In genomic region chr14:24365600-24366374, GRCh38 we compare ENCODE assay signal across 8 cellular contexts. TPM values are rescaled to one million over a fixed set of nuclear protein-coding genes. Genes with fewer than 3 reads are reported as not detected.
DNase-seq lines count a peak whose midpoint lies in the region; FAIRE-seq and TF ChIP-seq lines count a peak whose summit lies in the region.

No MANE protein-coding gene starts in this region.

- peaks cover 0 to 32% (median 20%) of the 10 kb centered on the region in 4 donors for H3K4me1 ChIP-seq in tibial artery

- peaks cover 0 to 4% (median 0%) of the 10 kb centered on the region in 3 donors for H3K36me3 ChIP-seq in tibial artery

- peak overlapping the region; percentile 97 to 98 for H3K27ac ChIP-seq in tibial artery

- peak overlapping the region; percentile 0 for H3K27ac Mint-ChIP-seq in activated naive CD8-positive, alpha-beta T cell treated with anti-CD3 and anti-CD28 coated beads for 36 hours
- peak overlapping the region; percentile 100 for H3K27ac Mint-ChIP-seq in osteocyte (ENCODE audit: unreplicated experiment)

- no peaks in the 10 kb centered on the region for H3K27me3 ChIP-seq in tibial artery

- TF ChIP-seq CTCF in AG09309 (IDR thresholded peaks at IDR 0.05; ENCODE audit: control insufficient read depth, insufficient read depth, low read depth, low read length, missing control alignments) (peak; percentile 93), LNCaP clone FGC (IDR thresholded peaks at IDR 0.05; ENCODE audit: control insufficient read depth, extremely low read depth, insufficient read depth) (peak; percentile 67), osteocyte (IDR thresholded peaks at IDR 0.05) (peak; percentile 95), tibial artery (IDR thresholded peaks at IDR 0.05) (peak; percentile 85 to 87)

- H3K36me3 Mint-ChIP-seq in activated naive CD8-positive, alpha-beta T cell treated with anti-CD3 and anti-CD28 coated beads for 36 hours: no peaks in the 10 kb centered on the region
- no peaks in the 10 kb centered on the region for H3K36me3 Mint-ChIP-seq in osteocyte (ENCODE audit: unreplicated experiment)

- H3K4me3 ChIP-seq in AG09309 (ENCODE audit: control insufficient read depth, low read depth, low read length) (peak overlapping the region; percentile 52), LNCaP clone FGC (ENCODE audit: low read depth, low read length) (peak overlapping the region; percentile 44), tibial artery (peak overlapping the region; percentile 74 to 84)

- peak; percentile 80 for FAIRE-seq in GM19239 (lab: Jason Lieb, UNC)

- DNase-seq in AG09309 (ENCODE audit: low read depth) (peak; percentile 67), GM19239 (ENCODE audit: insufficient read length, low spot score) (peak; percentile 58), LNCaP clone FGC (ENCODE audit: low read depth) (peak; percentile 55), SK-MEL-5 (ENCODE audit: low read depth, low spot score) (peak; percentile 87), glomerular visceral epithelial cell (ENCODE audit: extremely low spot score) (peak; percentile 72), osteocyte (ENCODE audit: extremely low spot score, unreplicated experiment) (peak; percentile 95), tibial artery (peak; percentile 86 to 93)
- DNase-seq in activated naive CD8-positive, alpha-beta T cell treated with anti-CD3 and anti-CD28 coated beads for 36 hours: peak; percentile 78

- no peaks in the 10 kb centered on the region for H3K9me3 Mint-ChIP-seq in activated naive CD8-positive, alpha-beta T cell treated with anti-CD3 and anti-CD28 coated beads for 36 hours
- H3K9me3 Mint-ChIP-seq in osteocyte (ENCODE audit: unreplicated experiment): no peaks in the 10 kb centered on the region

- H3K9me3 ChIP-seq in tibial artery: no peaks in the 10 kb centered on the region

- H3K4me3 Mint-ChIP-seq in activated naive CD8-positive, alpha-beta T cell treated with anti-CD3 and anti-CD28 coated beads for 36 hours: peak overlapping the region; percentile 67
- H3K4me3 Mint-ChIP-seq in osteocyte (ENCODE audit: unreplicated experiment): peak overlapping the region; percentile 95

- peaks cover 27% of the 10 kb centered on the region for H3K4me1 Mint-ChIP-seq in activated naive CD8-positive, alpha-beta T cell treated with anti-CD3 and anti-CD28 coated beads for 36 hours
- peaks cover 32% of the 10 kb centered on the region for H3K4me1 Mint-ChIP-seq in osteocyte (ENCODE audit: unreplicated experiment)

- peaks cover 61% of the 10 kb centered on the region for H3K27me3 Mint-ChIP-seq in activated naive CD8-positive, alpha-beta T cell treated with anti-CD3 and anti-CD28 coated beads for 36 hours
- no peaks in the 10 kb centered on the region for H3K27me3 Mint-ChIP-seq in osteocyte (ENCODE audit: unreplicated experiment)

- intact Hi-C loops in tibial artery (cut with DNase I; ENCODE audit: low total_unique reads): loop anchor here (2.0 kb wide), 1 partner anchor 65 kb away; no protein-coding TSS in a partner anchor

- in situ Hi-C loops in SK-MEL-5 (cut with HindIII; ENCODE audit: low pct_unique_long_range_greater_than_20kb, low sequenced_read_pairs): no loop called here

RNA-seq across cellular contexts. Expression of gene NFATC4, which starts 2.2 kb away (rescaled TPM):
- 0.05 and 0.53 TPM in 2 replicates for total RNA-seq in SK-MEL-5 (2014; rRNA removed; shearing (Covaris generic))
- polyA plus RNA-seq in SK-MEL-5 (2015; cell fraction: cytosol; rRNA removed): 0.10 TPM in 1 of 2 replicates, not detected in the other
- polyA plus RNA-seq in SK-MEL-5 (2015; cell fraction: nucleus; rRNA removed): 1.5 and 4.5 TPM in 2 replicates
- 1 to 10 TPM in 1 of 2 experiments, under 1 TPM in 1; 0.54 to 1.1 TPM for total RNA-seq in activated naive CD8-positive, alpha-beta T cell treated with anti-CD3 and anti-CD28 coated beads for 36 hours
- 197 and 223 TPM in 2 replicates for total RNA-seq in osteocyte

RNA-seq across cellular contexts. Expression of gene RIPK3, which starts 26.0 kb away (rescaled TPM):
- not detected in 2 replicates for total RNA-seq in SK-MEL-5 (2014; rRNA removed; shearing (Covaris generic))
- not detected in 2 replicates for polyA plus RNA-seq in SK-MEL-5 (2015; cell fraction: cytosol; rRNA removed)
- not detected in 2 replicates for polyA plus RNA-seq in SK-MEL-5 (2015; cell fraction: nucleus; rRNA removed)
- total RNA-seq in activated naive CD8-positive, alpha-beta T cell treated with anti-CD3 and anti-CD28 coated beads for 36 hours: 1 to 10 TPM; 5.4 to 6.3 TPM
- total RNA-seq in osteocyte: 0.78 and 1.3 TPM in 2 replicates

RNA-seq across cellular contexts. Expression of gene ADCY4, which starts 30.9 kb away (rescaled TPM):
- total RNA-seq in SK-MEL-5 (2014; rRNA removed; shearing (Covaris generic)): not detected in 2 replicates
- not detected in 2 replicates for polyA plus RNA-seq in SK-MEL-5 (2015; cell fraction: cytosol; rRNA removed)
- not detected in 2 replicates for polyA plus RNA-seq in SK-MEL-5 (2015; cell fraction: nucleus; rRNA removed)
- 1 to 10 TPM in 1 of 2 experiments, under 1 TPM in 1; 0.70 to 1.0 TPM for total RNA-seq in activated naive CD8-positive, alpha-beta T cell treated with anti-CD3 and anti-CD28 coated beads for 36 hours
- 25.3 and 26.5 TPM in 2 replicates for total RNA-seq in osteocyte

RNA-seq across cellular contexts. Expression of gene NYNRIN, which starts 33.0 kb away (rescaled TPM):
- 0.05 TPM in 1 of 2 replicates, not detected in the other for total RNA-seq in SK-MEL-5 (2014; rRNA removed; shearing (Covaris generic))
- polyA plus RNA-seq in SK-MEL-5 (2015; cell fraction: cytosol; rRNA removed): not detected in 2 replicates
- polyA plus RNA-seq in SK-MEL-5 (2015; cell fraction: nucleus; rRNA removed): not detected in 2 replicates
- total RNA-seq in activated naive CD8-positive, alpha-beta T cell treated with anti-CD3 and anti-CD28 coated beads for 36 hours: under 1 TPM; 0.08 to 0.10 TPM
- 39.6 and 40.2 TPM in 2 replicates for total RNA-seq in osteocyte

RNA-seq across cellular contexts. Expression of gene LTB4R, which starts 54.5 kb away (rescaled TPM):
- total RNA-seq in SK-MEL-5 (2014; rRNA removed; shearing (Covaris generic)): 0.98 and 1.7 TPM in 2 replicates
- polyA plus RNA-seq in SK-MEL-5 (2015; cell fraction: cytosol; rRNA removed): 1.00 and 3.5 TPM in 2 replicates
- polyA plus RNA-seq in SK-MEL-5 (2015; cell fraction: nucleus; rRNA removed): 74.7 and 77.8 TPM in 2 replicates
- total RNA-seq in activated naive CD8-positive, alpha-beta T cell treated with anti-CD3 and anti-CD28 coated beads for 36 hours: 10 to 100 TPM in 1 of 2 experiments, 1 to 10 TPM in 1; 9.3 to 10.3 TPM
- 10.0 and 11.3 TPM in 2 replicates for total RNA-seq in osteocyte

Comparison
In these comparisons a context has a peak if more than half of its experiments do, and no peak if none do; other contexts are left out.
1. Peak in every context shown above with its lines: DNase-seq, H3K4me3 ChIP-seq and H3K27ac ChIP-seq.
2. RNA of gene NFATC4, which starts 2.2 kb away (total RNA-seq): 197 to 223 TPM in osteocyte; 0.54 to 1.1 TPM in activated naive CD8-positive, alpha-beta T cell treated with anti-CD3 and anti-CD28 coated beads for 36 hours and 0.05 to 0.53 TPM in SK-MEL-5; every median in the first group is over 10 times any median in the second.
3. RNA of gene ADCY4, which starts 30.9 kb away (total RNA-seq): 25.3 to 26.5 TPM in osteocyte; 0.70 to 1.0 TPM in activated naive CD8-positive, alpha-beta T cell treated with anti-CD3 and anti-CD28 coated beads for 36 hours and not detected in SK-MEL-5; every median in the first group is over 10 times any median in the second.